Comparison of ENCODE assay signal across 14 cellular contexts in genomic region chr5:76785493-76785892, GRCh38. TPM values are rescaled to one million over a fixed set of nuclear protein-coding genes. Genes with fewer than 3 reads are reported as not detected.
DNase-seq lines count a peak whose midpoint lies in the region; ATAC-seq, FAIRE-seq and TF ChIP-seq lines count a peak whose summit lies in the region.
"Had no signal": no experiment of that assay in that cellular context is flagged by ENCODE, and none has a peak within 500 bp of the region (broad histone marks: within the 10 kb centered on the region; RNA-seq: fewer than 3 reads in every experiment).

No MANE protein-coding gene starts in this region.

- no peaks in the 10 kb centered on the region for H4K20me1 ChIP-seq in HepG2 (ENCODE audit: insufficient read depth, low read length)

- H3K36me3 ChIP-seq in MG63, result no peaks in the 10 kb centered on the region
- no peaks in the 10 kb centered on the region for H3K36me3 ChIP-seq in brain microvascular endothelial cell (replicated peaks)
- no peaks in the 10 kb centered on the region for H3K36me3 ChIP-seq in HepG2 (replicated peaks in 1 of 2; ENCODE audit: control insufficient read depth in 1 of 2, insufficient read depth in 2 of 2, low read length in 2 of 2)
- H3K36me3 ChIP-seq in esophagus squamous epithelium, result no peaks in the 10 kb centered on the region

- H3K4me3 Mint-ChIP-seq in Calu3 (ENCODE audit: low read depth, unreplicated experiment), result peak overlapping the region; percentile 20
- H3K4me3 Mint-ChIP-seq: activated B cell treated with CpG ODN at 0.5 μM for 24 hours; natural killer cell treated with Interleukin-12 subunit alpha and Interleukin-12 subunit beta and Interleukin-15 and Interleukin-18, amount 100 ng/mL, for 72 hours had no signal

- no peak overlapping the region for H2AFZ ChIP-seq in HepG2 (ENCODE audit: low read length)

- peak; percentile 23 for FAIRE-seq in HepG2 (lab: Jason Lieb, UNC)

- peaks cover 35% of the 10 kb centered on the region for H3K36me3 Mint-ChIP-seq in Calu3 (ENCODE audit: insufficient read depth, unreplicated experiment)
- H3K36me3 Mint-ChIP-seq: natural killer cell treated with Interleukin-12 subunit alpha and Interleukin-12 subunit beta and Interleukin-15 and Interleukin-18, amount 100 ng/mL, for 72 hours had no signal

- no peak for TF ChIP-seq RAD21 in HepG2 (CRISPR knock-in tag; IDR thresholded peaks at IDR 0.05)

- H3K27me3 ChIP-seq in MG63 (no peaks in the 10 kb centered on the region), brain microvascular endothelial cell (replicated peaks) (no peaks in the 10 kb centered on the region), HepG2 (ENCODE audit: control insufficient read depth in 1 of 2, insufficient read depth in 2 of 2, low read length in 2 of 2) (no peaks in the 10 kb centered on the region), esophagus squamous epithelium (peaks cover 0 to 11% (median 0%) of the 10 kb centered on the region in 4 donors)

- H3K27ac ChIP-seq in brain microvascular endothelial cell, result peak overlapping the region; percentile 37
- no peak overlapping the region for H3K27ac ChIP-seq in HepG2 (ENCODE audit: extremely low read length, insufficient read depth, low read length)
- H3K27ac ChIP-seq in esophagus squamous epithelium, result no peak overlapping the region

- H3K27me3 Mint-ChIP-seq in Calu3 (ENCODE audit: unreplicated experiment), result no peaks in the 10 kb centered on the region
- H3K27me3 Mint-ChIP-seq: activated B cell treated with CpG ODN at 0.5 μM for 24 hours had no signal

- BruUV-seq in Calu3 (replicated peaks; lab: Mats Ljungman, UMichigan) (no TSS peak), HepG2 (replicated peaks; lab: Mats Ljungman, UMichigan) (no TSS peak)

- peak overlapping the region; percentile 58 for H3K27ac Mint-ChIP-seq in Calu3 (ENCODE audit: unreplicated experiment)
- H3K27ac Mint-ChIP-seq: activated B cell treated with CpG ODN at 0.5 μM for 24 hours; natural killer cell treated with Interleukin-12 subunit alpha and Interleukin-12 subunit beta and Interleukin-15 and Interleukin-18, amount 100 ng/mL, for 72 hours had no signal

- CTCF ChIA-PET in Calu3 (lab: Charles Lee) (interaction anchor here (0.6 to 0.7 kb wide), 2 partner anchors 11 to 202 kb away, joined by 3 to 4 read pairs; no protein-coding TSS in a partner anchor), HepG2 (lab: Yijun Ruan, JAX; ENCODE audit: low intra/inter-chr PET ratio, low total read pairs) (no interaction called here)

- H3K4me2 ChIP-seq in HepG2 (ENCODE audit: low read depth, low read length), result peak overlapping the region; percentile 20; the same call in 1 of the 2 replicates

- TF ChIP-seq POLR2A in HepG2 (IDR thresholded peaks at IDR 0.05; ENCODE audit: insufficient read depth in 1 of 2, low read depth in 2 of 2, low read length in 2 of 2), result no peak
- TF ChIP-seq POLR2A in esophagus squamous epithelium (IDR thresholded peaks at IDR 0.05), result no peak

- TF ChIP-seq EP300 in HepG2 (IDR thresholded peaks at IDR 0.05; ENCODE audit: low read depth in 2 of 2, low read length in 2 of 2) (peak in 1 of 2 experiments; percentile 55; a peak in 1 of 4 replicates), HepG2 (CRISPR knock-in tag; IDR thresholded peaks at IDR 0.05; ENCODE audit: borderline replicate concordance) (no peak)

- POLR2A ChIA-PET in HepG2 (lab: Yijun Ruan, JAX), result interaction anchor here (1.5 kb wide), 1 partner anchor 21 kb away, joined by 5 read pairs; no protein-coding TSS in a partner anchor

- H3K9me3 Mint-ChIP-seq in Calu3 (ENCODE audit: low read depth, unreplicated experiment), result no peaks in the 10 kb centered on the region
- H3K9me3 Mint-ChIP-seq: activated B cell treated with CpG ODN at 0.5 μM for 24 hours; natural killer cell treated with Interleukin-12 subunit alpha and Interleukin-12 subunit beta and Interleukin-15 and Interleukin-18, amount 100 ng/mL, for 72 hours had no signal

- H3K9me3 ChIP-seq in MG63 (peaks cover 10% of the 10 kb centered on the region), HepG2 (ENCODE audit: low read length) (no peaks in the 10 kb centered on the region), esophagus squamous epithelium (no peaks in the 10 kb centered on the region)

- peaks cover 58% of the 10 kb centered on the region for H3K4me1 Mint-ChIP-seq in Calu3 (ENCODE audit: low read depth, unreplicated experiment)
- H3K4me1 Mint-ChIP-seq: activated B cell treated with CpG ODN at 0.5 μM for 24 hours had no signal

- no peak overlapping the region for H3K9ac ChIP-seq in HepG2 (ENCODE audit: insufficient read depth, low read depth, low read length)

- TF ChIP-seq CTCF in Calu3 (IDR thresholded peaks at IDR 0.05; ENCODE audit: unreplicated experiment), result no peak
- no peak for TF ChIP-seq CTCF in brain microvascular endothelial cell (IDR thresholded peaks at IDR 0.05; ENCODE audit: low read depth, low read length, missing control alignments)
- TF ChIP-seq CTCF in HepG2 (CRISPR knock-in tag; IDR thresholded peaks at IDR 0.05), result no peak
- no peak for TF ChIP-seq CTCF in esophagus squamous epithelium (IDR thresholded peaks at IDR 0.05)

- WGBS in HepG2 (ENCODE audit: low lambda C conversion rate), result 4% methylated on average over 3 of the region's 3 CpGs
- 44 to 54% methylated on average over 3 of the region's 3 CpGs for WGBS in esophagus squamous epithelium, 2 donors

- no peaks in the 10 kb centered on the region for H3K79me2 ChIP-seq in HepG2 (ENCODE audit: insufficient read depth, low read length)

- ATAC-seq in HepG2 (peak; percentile 72), GM21360 (IDR thresholded peaks at IDR 0.05; ENCODE audit: unreplicated experiment) (no peak)
- ATAC-seq: natural killer cell treated with Interleukin-12 subunit alpha and Interleukin-12 subunit beta and Interleukin-15 and Interleukin-18, amount 100 ng/mL, for 72 hours had no signal

- peaks cover 51% of the 10 kb centered on the region for H3K4me1 ChIP-seq in HepG2 (ENCODE audit: insufficient read depth, low read length)
- H3K4me1 ChIP-seq in esophagus squamous epithelium, result peaks cover 0 to 40% (median 6%) of the 10 kb centered on the region in 3 donors

- no peak overlapping the region for H3K4me3 ChIP-seq in MG63
- H3K4me3 ChIP-seq in brain microvascular endothelial cell (ENCODE audit: low read depth, low read length), result no peak overlapping the region
- H3K4me3 ChIP-seq in HepG2 (replicated peaks in 1 of 3; ENCODE audit: insufficient read depth in 1 of 3, low read depth in 2 of 3, low read length in 3 of 3), result no peak overlapping the region
- no peak overlapping the region for H3K4me3 ChIP-seq in esophagus squamous epithelium

- in situ Hi-C loops in brain microvascular endothelial cell (cut with HindIII; ENCODE audit: low pct_ligation_motif_present, low sequenced_read_pairs) (no loop called here), HepG2 (cut with HindIII; ENCODE audit: extremely low pct_ligation_motif_present, low pct_unique_long_range_greater_than_20kb) (no loop called here)

- DNase-seq in Calu3 (peak; percentile 78), MG63 (peak; percentile 9), brain microvascular endothelial cell (peak; percentile 52), HepG2 (ENCODE audit: low spot score) (peak; percentile 79), esophagus squamous epithelium (lab: John Stamatoyannopoulos, UW) (no peak), posterior cingulate gyrus (no peak)
- DNase-seq in activated CD4-positive, alpha-beta T cell treated with anti-CD3 and anti-CD28 coated beads, Interleukin-2, amount 50 U/mL, for 4 hours, result no peak
- DNase-seq: activated B cell treated with CpG ODN at 0.5 μM for 24 hours; activated T-cell treated with anti-CD3 and anti-CD28 coated beads, Interleukin-2, amount 50 U/mL, for 48 hours; erythroblast; H7; stimulated activated CD4-positive, alpha-beta T cell treated with anti-CD3 and anti-CD28 coated beads, Interleukin-12 subunit alpha, Interleukin-12 subunit beta, amount 100 ng/mL, for 4 hours had no signal

- intact Hi-C loops in Calu3 (cut with micrococcal nuclease; ENCODE audit: unreplicated experiment), result loop anchor here (2.0 to 5.0 kb wide), 3 partner anchors 35 to 232 kb away; no protein-coding TSS in a partner anchor
- intact Hi-C loops in HepG2 (cut with micrococcal nuclease; ENCODE audit: unreplicated experiment), result loop anchor here (2.0 kb wide), 1 partner anchor 19 kb away; no protein-coding TSS in a partner anchor
- intact Hi-C loops in esophagus squamous epithelium (cut with DNase I), result no loop called here
- intact Hi-C loops in posterior cingulate gyrus (cut with DNase I), result no loop called here

TF ChIP-seq in HepG2, 621 proteins besides CTCF, POLR2A, EP300 and RAD21 (continues in another document):
- peak; percentile 63 for TF ChIP-seq BCL6 (CRISPR knock-in tag; IDR thresholded peaks at IDR 0.05)
- TF ChIP-seq SP1 (IDR thresholded peaks at IDR 0.05), result no peak
- TF ChIP-seq SP1 (CRISPR knock-in tag; IDR thresholded peaks at IDR 0.05), result no peak
- TF ChIP-seq U2AF1 (optimal IDR thresholded peaks at IDR 0.05; ENCODE audit: low read depth, low read length), result no peak

RNA-seq across cellular contexts. Expression of gene F2RL1, which starts 33.3 kb away (rescaled TPM):
- total RNA-seq in Calu3 (2022) (122 and 147 TPM in 2 replicates), HepG2 (2016; rRNA removed; fragmentation: Illumina TruSeq; extraction: Trizol) (6.3 and 9.9 TPM in 2 replicates), esophagus squamous epithelium (10 to 100 TPM in 2 of 4 donors, 1 to 10 TPM in 2; 9.0 to 15.8 (median 11.8) TPM)
- total RNA-seq in MG63 (2014; rRNA removed; shearing (Covaris generic); ENCODE audit: low replicate concordance), result 1.2 TPM in 2 replicates
- total RNA-seq in HepG2 (2016; cell fraction: cytosol; rRNA removed; fragmentation: Illumina TruSeq; extraction: Trizol; ENCODE audit: low read depth), result 0.61 and 0.71 TPM in 2 replicates
- total RNA-seq in HepG2 (2016; cell fraction: insoluble cytoplasmic fraction; rRNA removed; fragmentation: Illumina TruSeq; extraction: Trizol), result 4.8 and 10.3 TPM in 2 replicates
- total RNA-seq in HepG2 (2016; cell fraction: membrane; rRNA removed; fragmentation: Illumina TruSeq; extraction: Trizol), result 1.6 and 1.9 TPM in 2 replicates
- total RNA-seq in HepG2 (2016; cell fraction: nucleus; rRNA removed; fragmentation: Illumina TruSeq; extraction: Trizol), result 10.2 and 11.2 TPM in 2 replicates
- 23.0 TPM in 2 replicates for polyA plus RNA-seq in HepG2 (2011; rRNA removed)
- 15.6 and 23.7 TPM in 2 replicates for polyA plus RNA-seq in HepG2 (2011; cell fraction: cytosol; rRNA removed)
- 3.3 and 3.7 TPM in 2 replicates for polyA plus RNA-seq in HepG2 (2011; cell fraction: nucleus; rRNA removed)
- polyA plus RNA-seq in HepG2 (2012), result 7.4 and 10.0 TPM in 2 replicates
- 0.38 and 0.44 TPM in 2 replicates for polyA plus RNA-seq in HepG2 (2016; cell fraction: cytosol; fragmentation: Illumina TruSeq; extraction: Trizol; ENCODE audit: low read depth)
- polyA plus RNA-seq in HepG2 (2016; cell fraction: insoluble cytoplasmic fraction; fragmentation: Illumina TruSeq; extraction: Trizol; ENCODE audit: low read depth), result 4.3 and 4.4 TPM in 2 replicates
- 0.86 and 1.0 TPM in 2 replicates for polyA plus RNA-seq in HepG2 (2016; cell fraction: membrane; fragmentation: Illumina TruSeq; extraction: Trizol; ENCODE audit: low read depth)
- polyA plus RNA-seq in HepG2 (2016; cell fraction: nucleus; fragmentation: Illumina TruSeq; extraction: Trizol; ENCODE audit: insufficient read depth, low read depth), result 12.6 and 13.5 TPM in 2 replicates
- polyA minus RNA-seq in HepG2 (2011; rRNA and poly(A)+ RNA removed; ENCODE audit: low replicate concordance), result 0.33 and 45.9 TPM in 2 replicates
- 11.8 and 15.6 TPM in 2 replicates for polyA minus RNA-seq in HepG2 (2011; cell fraction: cytosol; rRNA and poly(A)+ RNA removed)
- 5.0 and 9.2 TPM in 2 replicates for polyA minus RNA-seq in HepG2 (2011; cell fraction: nucleus; rRNA and poly(A)+ RNA removed)
- total RNA-seq: natural killer cell treated with Interleukin-12 subunit alpha and Interleukin-12 subunit beta and Interleukin-15 and Interleukin-18, amount 100 ng/mL, for 72 hours had no signal

Comparison
In these comparisons a context has a peak if more than half of its experiments do, and no peak if none do; other contexts are left out.
1. DNase-seq: peak in Calu3 (single experiment), MG63 (single experiment), brain microvascular endothelial cell (single experiment) and HepG2 (single experiment); none in esophagus squamous epithelium (single experiment), activated CD4-positive, alpha-beta T cell treated with anti-CD3 and anti-CD28 coated beads, Interleukin-2, amount 50 U/mL, for 4 hours (0 of 2) and posterior cingulate gyrus (0 of 10).
2. intact Hi-C loops: an anchor here in Calu3 (2.0 to 5.0 kb wide) and HepG2 (2.0 kb wide); none called in esophagus squamous epithelium and posterior cingulate gyrus.